ENCODE assay signal across 8 cellular contexts in genomic region chr3:8301977-8302589, GRCh38.
A peak's percentile ranks its signal among the peaks of the same experiment; 100 is the strongest.
DNase-seq lines count a peak whose midpoint lies in the region; ATAC-seq, FAIRE-seq and TF ChIP-seq lines count a peak whose summit lies in the region.

No MANE protein-coding gene starts in this region.

- H3K4me1 ChIP-seq in H9 (ENCODE audit: insufficient read depth, low read length): peaks cover 4% of the 10 kb centered on the region; the same call in 1 of the 2 replicates
- H3K4me1 ChIP-seq in right lobe of liver: no peaks in the 10 kb centered on the region
- H3K4me1 ChIP-seq in aorta (ENCODE audit: control insufficient read depth in 1 of 2, insufficient read depth in 2 of 2, low read length in 2 of 2): peaks cover 0 to 3% of the 10 kb centered on the region in 2 donors

- no peaks in the 10 kb centered on the region for H3K36me3 Mint-ChIP-seq in H9 (ENCODE audit: insufficient read depth in 1 of 3, low read depth in 3 of 3)
- no peaks in the 10 kb centered on the region for H3K36me3 Mint-ChIP-seq in T-helper 2 cell treated with Interferon-gamma antibody and Interleukin-4, amounts not matched to agents 5 μg/mL and 100 μg/mL, for 36 hours (ENCODE audit: low read depth)

- no peak for TF ChIP-seq POLR2A in right lobe of liver (IDR thresholded peaks at IDR 0.05)

- no peak overlapping the region for H2BK12ac ChIP-seq in H9 (ENCODE audit: insufficient read length, low read depth, low read length)

- H3K36me3 ChIP-seq in bronchial epithelial cell (ENCODE audit: control insufficient read depth, insufficient read depth, low read length) (no peaks in the 10 kb centered on the region), right lobe of liver (no peaks in the 10 kb centered on the region), aorta (ENCODE audit: control insufficient read depth in 1 of 2, insufficient read depth in 2 of 2, low read length in 1 of 2) (no peaks in the 10 kb centered on the region)

- H3K79me1 ChIP-seq in H9 (ENCODE audit: insufficient read depth, low read depth, low read length, poor library complexity, severe bottlenecking): no peaks in the 10 kb centered on the region

- no peak overlapping the region for H3K4me3 ChIP-seq in bronchial epithelial cell (ENCODE audit: low read depth, low read length)
- no peak overlapping the region for H3K4me3 ChIP-seq in right lobe of liver
- H3K4me3 ChIP-seq in aorta (ENCODE audit: low read length in 2 of 2): no peak overlapping the region

- no peak for FAIRE-seq in bronchial epithelial cell (lab: Jason Lieb, UNC)

- H3K9ac ChIP-seq in H9 (ENCODE audit: extremely low read depth, insufficient read length, low read length): peak overlapping the region; percentile 25

- no peak overlapping the region for H3K56ac ChIP-seq in H9 (ENCODE audit: insufficient read length, low read depth, low read length)

- no peak overlapping the region for H3K27ac Mint-ChIP-seq in H9
- no peak overlapping the region for H3K27ac Mint-ChIP-seq in T-helper 2 cell treated with Interferon-gamma antibody and Interleukin-4, amounts not matched to agents 5 μg/mL and 100 μg/mL, for 36 hours

- H3K4ac ChIP-seq in H9 (ENCODE audit: low read depth, low read length): no peak overlapping the region

- H3K23ac ChIP-seq in H9 (ENCODE audit: insufficient read length, low read depth, low read length): no peak overlapping the region

- no peaks in the 10 kb centered on the region for H3K9me3 ChIP-seq in H9 (ENCODE audit: control insufficient read depth, low read depth, low read length)
- no peaks in the 10 kb centered on the region for H3K9me3 ChIP-seq in right lobe of liver
- no peaks in the 10 kb centered on the region for H3K9me3 ChIP-seq in aorta (ENCODE audit: control insufficient read depth, low read length)

- H3K27me3 ChIP-seq in H9 (ENCODE audit: insufficient read depth, low read length) (no peaks in the 10 kb centered on the region), bronchial epithelial cell (ENCODE audit: control insufficient read depth, insufficient read depth, low read length) (no peaks in the 10 kb centered on the region), right lobe of liver (no peaks in the 10 kb centered on the region), aorta (ENCODE audit: control insufficient read depth in 1 of 2, insufficient read depth in 2 of 2, low read length in 1 of 2) (no peaks in the 10 kb centered on the region)

- no peak overlapping the region for H3K18ac ChIP-seq in H9 (ENCODE audit: insufficient read length, low read depth, low read length)

- no peak overlapping the region for H3T11ph ChIP-seq in H9 (ENCODE audit: low read length)

- H2BK20ac ChIP-seq in H9 (ENCODE audit: low read depth, low read length, poor library complexity, severe bottlenecking): no peak overlapping the region

- no peaks in the 10 kb centered on the region for H3K9me3 Mint-ChIP-seq in H9
- H3K9me3 Mint-ChIP-seq in T-helper 2 cell treated with Interferon-gamma antibody and Interleukin-4, amounts not matched to agents 5 μg/mL and 100 μg/mL, for 36 hours: no peaks in the 10 kb centered on the region

- no peak overlapping the region for H2AK5ac ChIP-seq in H9 (ENCODE audit: insufficient read length, low read length)

- no peaks in the 10 kb centered on the region for H4K20me1 ChIP-seq in H9 (ENCODE audit: control insufficient read depth, insufficient read depth, insufficient read length)

- no peak overlapping the region for H2BK15ac ChIP-seq in H9 (ENCODE audit: low read depth, low read length)

- no peak overlapping the region for H3K27ac ChIP-seq in H9 (ENCODE audit: insufficient read length, low read depth, low read length)
- no peak overlapping the region for H3K27ac ChIP-seq in right lobe of liver
- no peak overlapping the region for H3K27ac ChIP-seq in aorta (ENCODE audit: low read depth in 1 of 2, low read length in 2 of 2)

- no CpG with 5 or more reads among the region's 6 CpGs for WGBS in H9 (ENCODE audit: extremely low coverage, insufficient read length, low lambda C conversion rate)
- 11% methylated on average over 6 of the region's 6 CpGs for WGBS in right lobe of liver (ENCODE audit: insufficient coverage, low coverage, low lambda C conversion rate, missing lambda C conversion rate)
- 11 to 14% methylated on average over 6 of the region's 6 CpGs for WGBS in aorta, 2 donors

- ATAC-seq in right lobe of liver (peak; percentile 57 to 70 (median 62)), aorta (ENCODE audit: low FRiP score) (peak; percentile 75)

- no peak overlapping the region for H4K8ac ChIP-seq in H9 (replicated peaks; ENCODE audit: insufficient read length, low read depth, low read length)

- no peak overlapping the region for H3K14ac ChIP-seq in H9 (ENCODE audit: insufficient read depth, low read length)

- no peaks in the 10 kb centered on the region for H3K23me2 ChIP-seq in H9 (ENCODE audit: insufficient read length, low read depth, low read length, poor library complexity, severe bottlenecking)

- no peak overlapping the region for H3K4me2 ChIP-seq in H9 (ENCODE audit: insufficient read depth, insufficient read length, low read length)

- H3K4me1 Mint-ChIP-seq in H9: peaks cover 8 to 15% of the 10 kb centered on the region in 2 experiments
- H3K4me1 Mint-ChIP-seq in T-helper 2 cell treated with Interferon-gamma antibody and Interleukin-4, amounts not matched to agents 5 μg/mL and 100 μg/mL, for 36 hours (ENCODE audit: low read depth): peaks cover 2% of the 10 kb centered on the region

- H2BK120ac ChIP-seq in H9 (ENCODE audit: low read depth, low read length, poor library complexity, severe bottlenecking): no peak overlapping the region

- TF ChIP-seq CTCF in H9 (conservative IDR thresholded peaks at IDR 0.05): peak; percentile 82
- TF ChIP-seq CTCF in bronchial epithelial cell (IDR thresholded peaks at IDR 0.05; ENCODE audit: insufficient read depth, low read length, severe bottlenecking): peak; percentile 69
- peak; percentile 55 to 71 (median 67) for TF ChIP-seq CTCF in right lobe of liver (IDR thresholded peaks at IDR 0.05)

- no peak overlapping the region for H4K5ac ChIP-seq in H9 (ENCODE audit: insufficient read length, low read depth, low read length)

- DNase-seq in DMS 273 (lab: John Stamatoyannopoulos, UW; ENCODE audit: unreplicated experiment) (peak; percentile 33), DMS 273 treated with DMSO at 0.1 percent for 48 hours (lab: John Stamatoyannopoulos, UW) (no peak), H9 (no peak), NCI-H524 treated with DMSO at 0.1 percent for 48 hours (lab: John Stamatoyannopoulos, UW) (peak; percentile 14), bronchial epithelial cell (ENCODE audit: low read depth) (peak; percentile 56), right lobe of liver (no peak), aorta (no peak)
- DNase-seq in T-helper 2 cell treated with Interferon-gamma antibody and Interleukin-4, amounts not matched to agents 5 μg/mL and 100 μg/mL, for 36 hours (ENCODE audit: low spot score): no peak

- H4K91ac ChIP-seq in H9 (ENCODE audit: insufficient read length, low read depth, low read length): no peak overlapping the region

- no peak overlapping the region for H2AFZ ChIP-seq in H9 (ENCODE audit: low read length)

- no peak overlapping the region for H3K4me3 Mint-ChIP-seq in H9
- no peak overlapping the region for H3K4me3 Mint-ChIP-seq in T-helper 2 cell treated with Interferon-gamma antibody and Interleukin-4, amounts not matched to agents 5 μg/mL and 100 μg/mL, for 36 hours

- H3K79me2 ChIP-seq in H9 (ENCODE audit: insufficient read depth, low read length): no peaks in the 10 kb centered on the region

- intact Hi-C loops in right lobe of liver (cut with DNase I): no loop called here
- intact Hi-C loops in aorta (cut with DNase I): loop anchor here in 1 of 2 donors (10.0 kb wide), 2 partner anchors 167 to 1507 kb away; no protein-coding TSS in a partner anchor

- H3K27me3 Mint-ChIP-seq in H9 (ENCODE audit: low read depth): no peaks in the 10 kb centered on the region
- H3K27me3 Mint-ChIP-seq in T-helper 2 cell treated with Interferon-gamma antibody and Interleukin-4, amounts not matched to agents 5 μg/mL and 100 μg/mL, for 36 hours (ENCODE audit: low read depth): peaks cover 2% of the 10 kb centered on the region

- no peak overlapping the region for H2BK5ac ChIP-seq in H9 (ENCODE audit: insufficient read length, low read length)

Comparison
In these comparisons a context has a peak if more than half of its experiments do, and no peak if none do; other contexts are left out.
1. DNase-seq: peak in DMS 273 (single experiment), NCI-H524 treated with DMSO at 0.1 percent for 48 hours (single experiment) and bronchial epithelial cell (single experiment); none in DMS 273 treated with DMSO at 0.1 percent for 48 hours (single experiment), H9 (single experiment), right lobe of liver (0 of 3), aorta (0 of 2) and T-helper 2 cell treated with Interferon-gamma antibody and Interleukin-4, amounts not matched to agents 5 μg/mL and 100 μg/mL, for 36 hours (single experiment).
2. Peak in every context shown above with its lines, with median percentiles within 50 percentile points of each other: CTCF ChIP-seq.